In genomic region chr1:14617791-14618190, GRCh38 we compare ENCODE assay signal across 8 cellular contexts.
"Had no signal": no experiment of that assay in that cellular context is flagged by ENCODE, and none has a peak within 500 bp of the region (broad histone marks: within the 10 kb centered on the region; RNA-seq: fewer than 3 reads in every experiment).

No MANE protein-coding gene starts in this region.

- FAIRE-seq: G401.6, GM12878, GM12891, GM12892, GM18507, GM19239 had no signal

- ATAC-seq: GM12878 had no signal

- H3K4me3 ChIP-seq: GM12878 had no signal

- DNase-seq: GDM1, GF-D8 had no signal
